In genomic region chr9:88046542-88046941, GRCh38 we compare ENCODE assay signal across 35 cellular contexts.
"Had no signal": no experiment of that assay in that cellular context is flagged by ENCODE, and none has a peak within 500 bp of the region (broad histone marks: within the 10 kb centered on the region; RNA-seq: fewer than 3 reads in every experiment).

No MANE protein-coding gene starts in this region.

- H3K27me3 Mint-ChIP-seq: activated naive CD4-positive, alpha-beta T cell treated with anti-CD3 and anti-CD28 coated beads, Interleukin-2, amount 10 ng/mL, durations not matched to agents 7 days and 5 days had no signal

- H3K27ac Mint-ChIP-seq: activated B cell treated with CpG ODN at 0.5 μM for 24 hours; activated CD4-positive, alpha-beta memory T cell treated with anti-CD3 and anti-CD28 coated beads, Interleukin-2, amount 10 ng/mL, durations not matched to agents 7 days and 5 days; activated CD8-positive, alpha-beta memory T cell treated with anti-CD3 and anti-CD28 coated beads, Interleukin-2, amount 10 ng/mL, durations not matched to agents 7 days and 5 days; activated naive CD4-positive, alpha-beta T cell treated with anti-CD3 and anti-CD28 coated beads, Interleukin-2, amount 10 ng/mL, durations not matched to agents 7 days and 5 days; activated naive CD8-positive, alpha-beta T cell treated with anti-CD3 and anti-CD28 coated beads for 36 hours; T-helper 1 cell treated with Interleukin-12 subunit alpha and Interleukin-12 subunit beta and Interleukin-4 antibody, amounts not matched to agents 30 μg/mL and 1 μg/mL, for 36 hours; T-helper 2 cell treated with Interferon-gamma antibody and Interleukin-4, amounts not matched to agents 5 μg/mL and 100 μg/mL, for 36 hours had no signal

- DNase-seq: activated B cell treated with CpG ODN at 0.5 μM for 24 hours; activated CD4-positive, alpha-beta memory T cell treated with anti-CD3 and anti-CD28 coated beads, Interleukin-2, amount 10 ng/mL, durations not matched to agents 7 days and 5 days; activated CD4-positive, alpha-beta T cell treated with anti-CD3 and anti-CD28 coated beads for 4 hours; activated CD4-positive, alpha-beta T cell treated with anti-CD3 and anti-CD28 coated beads, Interleukin-2, amount 50 U/mL, for 1 hour; activated CD4-positive, CD25-positive, alpha-beta regulatory T cell treated with anti-CD3 and anti-CD28 coated beads, Interleukin-2, amount 50 U/mL, for 72 hours; activated CD8-positive, alpha-beta memory T cell treated with anti-CD3 and anti-CD28 coated beads for 24 hours; activated CD8-positive, alpha-beta memory T cell treated with anti-CD3 and anti-CD28 coated beads, Interleukin-2, amount 10 ng/mL, durations not matched to agents 7 days and 5 days; activated CD8-positive, alpha-beta memory T cell treated with anti-CD3 and anti-CD28 coated beads, Interleukin-2, amount 50 U/mL, for 48 hours; activated effector memory CD4-positive, alpha-beta T cell treated with Interleukin-2 at 50 U/mL for 16 hours; activated naive CD4-positive, alpha-beta T cell treated with anti-CD3 and anti-CD28 coated beads, Interleukin-2, amount 10 ng/mL, durations not matched to agents 7 days and 5 days; activated naive CD8-positive, alpha-beta T cell treated with anti-CD3 and anti-CD28 coated beads for 36 hours; activated T-cell treated with anti-CD3 and anti-CD28 coated beads, Interleukin-2, amount 50 U/mL, for 48 hours; amniotic stem cell; MM.1S; MV-4-11; NCI-H1092; NCI-H1436 treated with DMSO at 0.1 percent for 48 hours; NCI-H1694 treated with DMSO at 0.1 percent for 48 hours; NCI-H2029; NCI-H510A; NCI-H526; NCI-H748 treated with DMSO at 0.1 percent for 48 hours; NK-92 treated with Interleukin-12 subunit alpha and Interleukin-12 subunit beta, amount 100 ng/mL, for 24 hours; PC-3; Peyer's patch; RPMI8226; SHP77 treated with DMSO at 0.1 percent for 48 hours; SK-N-SH had no signal

- H3K27ac ChIP-seq: ascending aorta, cardiac muscle cell, KMS-11, Peyer's patch, SJSA1 had no signal

- H3K4me1 Mint-ChIP-seq: activated B cell treated with CpG ODN at 0.5 μM for 24 hours; central memory CD8-positive, alpha-beta T cell had no signal

- H3K4me3 Mint-ChIP-seq: activated B cell treated with CpG ODN at 0.5 μM for 24 hours; activated CD4-positive, alpha-beta memory T cell treated with anti-CD3 and anti-CD28 coated beads, Interleukin-2, amount 10 ng/mL, durations not matched to agents 7 days and 5 days; activated CD8-positive, alpha-beta memory T cell treated with anti-CD3 and anti-CD28 coated beads, Interleukin-2, amount 10 ng/mL, durations not matched to agents 7 days and 5 days; activated naive CD4-positive, alpha-beta T cell treated with anti-CD3 and anti-CD28 coated beads, Interleukin-2, amount 10 ng/mL, durations not matched to agents 7 days and 5 days; activated naive CD8-positive, alpha-beta T cell treated with anti-CD3 and anti-CD28 coated beads for 36 hours; central memory CD8-positive, alpha-beta T cell; T-helper 1 cell treated with Interleukin-12 subunit alpha and Interleukin-12 subunit beta and Interleukin-4 antibody, amounts not matched to agents 30 μg/mL and 1 μg/mL, for 36 hours; T-helper 2 cell treated with Interferon-gamma antibody and Interleukin-4, amounts not matched to agents 5 μg/mL and 100 μg/mL, for 36 hours had no signal

- H3K36me3 ChIP-seq: ascending aorta, cardiac muscle cell, Peyer's patch, SJSA1 had no signal

- H3K36me3 Mint-ChIP-seq: activated naive CD4-positive, alpha-beta T cell treated with anti-CD3 and anti-CD28 coated beads, Interleukin-2, amount 10 ng/mL, durations not matched to agents 7 days and 5 days had no signal

- ATAC-seq: activated CD8-positive, alpha-beta memory T cell treated with anti-CD3 and anti-CD28 coated beads, Interleukin-2, amount 10 ng/mL, durations not matched to agents 7 days and 5 days; PC-3 had no signal

- H3K27me3 ChIP-seq: ascending aorta, cardiac muscle cell, Peyer's patch, SJSA1 had no signal

- H3K4me1 ChIP-seq: ascending aorta, Peyer's patch, SJSA1 had no signal

- H3K4me3 ChIP-seq: ascending aorta, cardiac muscle cell, Peyer's patch, SJSA1 had no signal

- H3K9me3 ChIP-seq: SK-N-SH had no signal
